In genomic region chr3:151195818-151196217, GRCh38 we compare ENCODE assay signal across 1 cellular context.
TF ChIP-seq lines count a peak whose summit lies in the region.

No MANE protein-coding gene starts in this region.

TF ChIP-seq in WTC11, 78 proteins besides CTCF, POLR2A, EP300 and RAD21:
- TF ChIP-seq ZNF121 (CRISPR knock-in tag; IDR thresholded peaks at IDR 0.05) (no peak), NR2C2 (CRISPR knock-in tag; IDR thresholded peaks at IDR 0.05) (no peak), NFYB (CRISPR knock-in tag; conservative IDR thresholded peaks at IDR 0.05; ENCODE audit: low read depth) (no peak), CREB1 (CRISPR knock-in tag; IDR thresholded peaks at IDR 0.05) (no peak), NR1H2 (CRISPR knock-in tag; IDR thresholded peaks at IDR 0.05) (no peak), ERG (CRISPR knock-in tag; IDR thresholded peaks at IDR 0.05) (no peak), ZNF263 (CRISPR knock-in tag; IDR thresholded peaks at IDR 0.05; ENCODE audit: low read depth) (no peak), ZNF281 (CRISPR knock-in tag; IDR thresholded peaks at IDR 0.05) (no peak), ZNF423 (CRISPR knock-in tag; IDR thresholded peaks at IDR 0.05) (no peak), ARID4B (CRISPR knock-in tag; IDR thresholded peaks at IDR 0.05; ENCODE audit: borderline replicate concordance) (no peak), ATF2 (CRISPR knock-in tag; IDR thresholded peaks at IDR 0.05; ENCODE audit: borderline replicate concordance, low read depth) (no peak), ZNF512 (CRISPR knock-in tag; IDR thresholded peaks at IDR 0.05; ENCODE audit: borderline replicate concordance) (no peak), GRHL2 (CRISPR knock-in tag; IDR thresholded peaks at IDR 0.05; ENCODE audit: insufficient replicate concordance, severe bottlenecking) (no peak), E2F4 (CRISPR knock-in tag; IDR thresholded peaks at IDR 0.05; ENCODE audit: borderline replicate concordance, low read depth) (no peak), PREB (CRISPR knock-in tag; IDR thresholded peaks at IDR 0.05; ENCODE audit: borderline replicate concordance) (no peak), AFF4 (CRISPR knock-in tag; IDR thresholded peaks at IDR 0.05; ENCODE audit: borderline replicate concordance) (no peak), ZNF317 (CRISPR knock-in tag; IDR thresholded peaks at IDR 0.05; ENCODE audit: borderline replicate concordance, low read depth) (no peak), TEAD1 (CRISPR knock-in tag; IDR thresholded peaks at IDR 0.05) (no peak), ELF4 (CRISPR knock-in tag; IDR thresholded peaks at IDR 0.05; ENCODE audit: low read depth) (no peak)
